ENCODE assay signal across 21 cellular contexts in genomic region chr5:7537573-7537972, GRCh38.
DNase-seq lines count a peak whose midpoint lies in the region; ATAC-seq and TF ChIP-seq lines count a peak whose summit lies in the region.
"Had no signal": no experiment of that assay in that cellular context is flagged by ENCODE, and none has a peak within 500 bp of the region (broad histone marks: within the 10 kb centered on the region; RNA-seq: fewer than 3 reads in every experiment).

No MANE protein-coding gene starts in this region.

- H3T11ph ChIP-seq in H9 (ENCODE audit: low read length) = no peak overlapping the region

- H2AK5ac ChIP-seq in H9 (ENCODE audit: insufficient read length, low read length) = no peak overlapping the region

- H3K56ac ChIP-seq in H9 (ENCODE audit: insufficient read length, low read depth, low read length) = no peak overlapping the region

- no peak for TF ChIP-seq POLR2A in esophagus muscularis mucosa (IDR thresholded peaks at IDR 0.05; ENCODE audit: low read depth)

- H4K5ac ChIP-seq in H9 (ENCODE audit: insufficient read length, low read depth, low read length) = no peak overlapping the region

- no peak overlapping the region for H4K8ac ChIP-seq in H9 (replicated peaks; ENCODE audit: insufficient read length, low read depth, low read length)

- no peaks in the 10 kb centered on the region for H3K9me3 Mint-ChIP-seq in H9
- H3K9me3 Mint-ChIP-seq in stimulated activated memory B cell treated with anti-CD40 and anti-IgM and Interleukin-4, amounts not matched to agents 10 μg/mL and 1 μg/mL and 100 μg/mL, for 72 hours = no peaks in the 10 kb centered on the region
- H3K9me3 Mint-ChIP-seq in CD8-positive, alpha-beta memory T cell = peaks cover 0 to 7% (median 0%) of the 10 kb centered on the region in 5 donors
- H3K9me3 Mint-ChIP-seq: CD8-positive, alpha-beta T cell had no signal

- no peak overlapping the region for H2BK5ac ChIP-seq in H9 (ENCODE audit: insufficient read length, low read length)

- no CpG with 5 or more reads among the region's 2 CpGs for WGBS in H9 (ENCODE audit: extremely low coverage, insufficient read length, low lambda C conversion rate)
- 86% methylated on average over 2 of the region's 2 CpGs for WGBS in esophagus muscularis mucosa

- H3K18ac ChIP-seq in H9 (ENCODE audit: insufficient read length, low read depth, low read length) = no peak overlapping the region

- peaks cover 4% of the 10 kb centered on the region for H3K79me1 ChIP-seq in H9 (ENCODE audit: insufficient read depth, low read depth, low read length, poor library complexity, severe bottlenecking)

- no peaks in the 10 kb centered on the region for H3K36me3 ChIP-seq in esophagus muscularis mucosa
- H3K36me3 ChIP-seq in BE2C = no peaks in the 10 kb centered on the region
- H3K36me3 ChIP-seq in CD8-positive, alpha-beta memory T cell (ENCODE audit: insufficient read depth, low read length) = no peaks in the 10 kb centered on the region

- intact Hi-C loops in esophagus muscularis mucosa (cut with DNase I) = no loop called here

- H3K23me2 ChIP-seq in H9 (ENCODE audit: insufficient read length, low read depth, low read length, poor library complexity, severe bottlenecking) = no peaks in the 10 kb centered on the region

- H3K14ac ChIP-seq in H9 (ENCODE audit: insufficient read depth, low read length) = no peak overlapping the region

- no peak overlapping the region for H3K9ac ChIP-seq in H9 (ENCODE audit: extremely low read depth, insufficient read length, low read length)

- no peaks in the 10 kb centered on the region for H3K79me2 ChIP-seq in H9 (ENCODE audit: insufficient read depth, low read length)

- no peaks in the 10 kb centered on the region for H3K27me3 Mint-ChIP-seq in H9 (ENCODE audit: low read depth)
- H3K27me3 Mint-ChIP-seq in stimulated activated memory B cell treated with anti-CD40 and anti-IgM and Interleukin-4, amounts not matched to agents 10 μg/mL and 1 μg/mL and 100 μg/mL, for 72 hours = no peaks in the 10 kb centered on the region
- H3K27me3 Mint-ChIP-seq in CD8-positive, alpha-beta memory T cell = peaks cover 0 to 5% of the 10 kb centered on the region in 2 donors
- H3K27me3 Mint-ChIP-seq: CD4-positive, CD25-positive, alpha-beta regulatory T cell had no signal

- H3K36me3 Mint-ChIP-seq in H9 (ENCODE audit: insufficient read depth in 1 of 3, low read depth in 3 of 3) = no peaks in the 10 kb centered on the region; a peak in 1 of 7 replicates
- no peaks in the 10 kb centered on the region for H3K36me3 Mint-ChIP-seq in stimulated activated memory B cell treated with anti-CD40 and anti-IgM and Interleukin-4, amounts not matched to agents 10 μg/mL and 1 μg/mL and 100 μg/mL, for 72 hours
- no peaks in the 10 kb centered on the region for H3K36me3 Mint-ChIP-seq in CD8-positive, alpha-beta memory T cell
- H3K36me3 Mint-ChIP-seq: CD4-positive, CD25-positive, alpha-beta regulatory T cell; CD8-positive, alpha-beta T cell had no signal

- ATAC-seq in stimulated activated memory B cell treated with anti-CD40 and anti-IgM and Interleukin-4, amounts not matched to agents 10 μg/mL and 1 μg/mL and 100 μg/mL, for 72 hours = peak; percentile 34
- ATAC-seq: A549; CD8-positive, alpha-beta T cell; GM12878; HCT116 had no signal

- H2AFZ ChIP-seq in H9 (ENCODE audit: low read length) = no peak overlapping the region

- no peak overlapping the region for H4K91ac ChIP-seq in H9 (ENCODE audit: insufficient read length, low read depth, low read length)

- no peak overlapping the region for H2BK12ac ChIP-seq in H9 (ENCODE audit: insufficient read length, low read depth, low read length)

- no peak overlapping the region for H2BK20ac ChIP-seq in H9 (ENCODE audit: low read depth, low read length, poor library complexity, severe bottlenecking)

- no peak overlapping the region for H2BK15ac ChIP-seq in H9 (ENCODE audit: low read depth, low read length)

- H3K4me3 ChIP-seq in esophagus muscularis mucosa (no peak overlapping the region), BE2C (ENCODE audit: low read depth, low read length) (no peak overlapping the region)
- no peak overlapping the region for H3K4me3 ChIP-seq in CD8-positive, alpha-beta memory T cell (ENCODE audit: low read length)
- H3K4me3 ChIP-seq: A549, GM12878 had no signal

- no peaks in the 10 kb centered on the region for H3K9me3 ChIP-seq in H9 (ENCODE audit: control insufficient read depth, low read depth, low read length)
- H3K9me3 ChIP-seq in esophagus muscularis mucosa = no peaks in the 10 kb centered on the region
- no peaks in the 10 kb centered on the region for H3K9me3 ChIP-seq in BE2C
- no peaks in the 10 kb centered on the region for H3K9me3 ChIP-seq in CD8-positive, alpha-beta memory T cell (ENCODE audit: low read length)
- H3K9me3 ChIP-seq: A549 had no signal

- TF ChIP-seq EP300 in esophagus muscularis mucosa (IDR thresholded peaks at IDR 0.05) = no peak

- no peak overlapping the region for H2BK120ac ChIP-seq in H9 (ENCODE audit: low read depth, low read length, poor library complexity, severe bottlenecking)

- H3K27ac Mint-ChIP-seq in H9 = peak overlapping the region in 2 of 3 experiments; percentile 6 to 46; a peak in 1 of 7 replicates
- H3K27ac Mint-ChIP-seq in stimulated activated memory B cell treated with anti-CD40 and anti-IgM and Interleukin-4, amounts not matched to agents 10 μg/mL and 1 μg/mL and 100 μg/mL, for 72 hours = no peak overlapping the region
- H3K27ac Mint-ChIP-seq in CD8-positive, alpha-beta memory T cell = peak overlapping the region in 1 of 8 donors; percentile 21
- H3K27ac Mint-ChIP-seq: CD4-positive, CD25-positive, alpha-beta regulatory T cell; CD8-positive, alpha-beta T cell had no signal

- H3K27ac ChIP-seq in H9 (ENCODE audit: insufficient read length, low read depth, low read length) = no peak overlapping the region
- H3K27ac ChIP-seq in esophagus muscularis mucosa (replicated peaks in 1 of 4) = no peak overlapping the region
- H3K27ac ChIP-seq in CD8-positive, alpha-beta memory T cell (ENCODE audit: low read depth, low read length) = no peak overlapping the region
- H3K27ac ChIP-seq: A549, C4-2B had no signal

- POLR2A ChIA-PET in CD8-positive, alpha-beta memory T cell (lab: Charles Lee) = no interaction called here

- CTCF ChIA-PET in CD8-positive, alpha-beta memory T cell (lab: Charles Lee) = no interaction called here

- no peak for TF ChIP-seq CTCF in H9 (conservative IDR thresholded peaks at IDR 0.05)
- TF ChIP-seq CTCF in esophagus muscularis mucosa (IDR thresholded peaks at IDR 0.05) = no peak
- TF ChIP-seq CTCF in BE2C (IDR thresholded peaks at IDR 0.05; ENCODE audit: low read depth, low read length) = no peak

- H4K20me1 ChIP-seq in H9 (ENCODE audit: control insufficient read depth, insufficient read depth, insufficient read length) = no peaks in the 10 kb centered on the region

- no peak overlapping the region for H3K4me2 ChIP-seq in H9 (ENCODE audit: insufficient read depth, insufficient read length, low read length)
- H3K4me2 ChIP-seq: A549 had no signal

- H3K4me3 Mint-ChIP-seq in H9 = no peak overlapping the region
- H3K4me3 Mint-ChIP-seq in stimulated activated memory B cell treated with anti-CD40 and anti-IgM and Interleukin-4, amounts not matched to agents 10 μg/mL and 1 μg/mL and 100 μg/mL, for 72 hours = no peak overlapping the region
- no peak overlapping the region for H3K4me3 Mint-ChIP-seq in CD8-positive, alpha-beta memory T cell
- H3K4me3 Mint-ChIP-seq: CD4-positive, CD25-positive, alpha-beta regulatory T cell; CD8-positive, alpha-beta T cell had no signal

- no peak overlapping the region for H3K23ac ChIP-seq in H9 (ENCODE audit: insufficient read length, low read depth, low read length)

- H3K4me1 ChIP-seq in H9 (ENCODE audit: insufficient read depth, low read length) (peaks cover 5% of the 10 kb centered on the region; the same call in 1 of the 2 replicates), esophagus muscularis mucosa (no peaks in the 10 kb centered on the region), BE2C (no peaks in the 10 kb centered on the region)
- no peaks in the 10 kb centered on the region for H3K4me1 ChIP-seq in CD8-positive, alpha-beta memory T cell (ENCODE audit: insufficient read depth, low read length)
- H3K4me1 ChIP-seq: A549 had no signal

- DNase-seq in H9 (no peak), esophagus muscularis mucosa (ENCODE audit: extremely low spot score) (peak; percentile 78), C1 segment of cervical spinal cord (lab: John Stamatoyannopoulos, UW) (no peak), BE2C (no peak)
- no peak for DNase-seq in CD8-positive, alpha-beta memory T cell
- DNase-seq: 8988T; ACHN; AML-193; CD4-positive, CD25-positive, alpha-beta regulatory T cell; CD8-positive, alpha-beta T cell; DMS 273 treated with DMSO at 0.1 percent for 48 hours; DMS79; EL; GDM1; GOT3; H7 had no signal

- H3K27me3 ChIP-seq in H9 (ENCODE audit: insufficient read depth, low read length) (no peaks in the 10 kb centered on the region), esophagus muscularis mucosa (no peaks in the 10 kb centered on the region), BE2C (no peaks in the 10 kb centered on the region)
- no peaks in the 10 kb centered on the region for H3K27me3 ChIP-seq in CD8-positive, alpha-beta memory T cell (ENCODE audit: insufficient read depth, low read length, poor library complexity, severe bottlenecking)

- peaks cover 22 to 33% of the 10 kb centered on the region in 2 experiments for H3K4me1 Mint-ChIP-seq in H9
- H3K4me1 Mint-ChIP-seq in stimulated activated memory B cell treated with anti-CD40 and anti-IgM and Interleukin-4, amounts not matched to agents 10 μg/mL and 1 μg/mL and 100 μg/mL, for 72 hours = no peaks in the 10 kb centered on the region
- H3K4me1 Mint-ChIP-seq in CD8-positive, alpha-beta memory T cell = no peaks in the 10 kb centered on the region
- H3K4me1 Mint-ChIP-seq: CD4-positive, CD25-positive, alpha-beta regulatory T cell had no signal

- H3K4ac ChIP-seq in H9 (ENCODE audit: low read depth, low read length) = no peak overlapping the region
